Comparison of ENCODE assay signal across 10 cellular contexts in the genomic region with DNA sequence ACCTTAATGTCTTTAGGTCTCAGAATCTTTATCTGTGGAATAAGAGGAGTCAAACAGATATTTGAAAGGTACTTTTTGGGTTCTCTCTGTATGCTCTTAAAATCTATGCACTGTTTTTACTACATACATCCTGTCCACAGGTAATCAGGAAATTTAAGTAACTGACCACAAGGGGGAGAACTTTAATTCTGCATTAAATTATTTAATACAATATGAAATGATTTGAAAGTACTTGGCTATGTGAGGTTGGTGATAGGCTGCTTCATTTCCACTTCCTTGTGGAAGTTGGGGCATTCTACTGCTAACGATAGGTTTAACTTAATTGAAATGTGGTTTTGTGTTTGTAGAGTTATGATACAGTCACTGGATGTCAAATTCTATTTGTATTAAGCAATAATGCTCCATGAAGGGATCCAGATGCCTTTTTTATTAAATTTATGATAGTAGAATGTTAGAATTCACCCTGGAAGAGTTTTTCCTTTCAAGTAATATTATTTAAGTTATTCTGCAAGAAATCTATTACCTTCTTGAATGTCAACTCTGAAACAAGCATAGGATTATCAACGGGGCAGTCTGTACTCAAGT. TPM values are rescaled to one million over a fixed set of nuclear protein-coding genes. Genes with fewer than 3 reads are reported as not detected.
DNase-seq lines count a peak whose midpoint lies in the region; FAIRE-seq and TF ChIP-seq lines count a peak whose summit lies in the region.
"Had no signal": no experiment of that assay in that cellular context is flagged by ENCODE, and none has a peak within 500 bp of the region (broad histone marks: within the 10 kb centered on the region; RNA-seq: fewer than 3 reads in every experiment).

No MANE protein-coding gene starts in this region.

- no peak overlapping the region for H2AK5ac ChIP-seq in mesendoderm (ENCODE audit: low read length)

- no peak overlapping the region for H3K23ac ChIP-seq in mesendoderm (ENCODE audit: low read length)

- H3K9ac ChIP-seq in astrocyte (ENCODE audit: low read length) (no peak overlapping the region), mesendoderm (ENCODE audit: low read length) (no peak overlapping the region)

- no peaks in the 10 kb centered on the region for H3K9me3 Mint-ChIP-seq in astrocyte (ENCODE audit: unreplicated experiment)
- H3K9me3 Mint-ChIP-seq in activated T-cell treated with anti-CD3 and anti-CD28 coated beads, Interleukin-2, amount 50 U/mL, for 24 hours = no peaks in the 10 kb centered on the region
- H3K9me3 Mint-ChIP-seq in activated CD4-positive, alpha-beta T cell treated with anti-CD3 and anti-CD28 coated beads, Interleukin-2, amount 10 ng/mL, durations not matched to agents 7 days and 5 days = no peaks in the 10 kb centered on the region
- H3K9me3 Mint-ChIP-seq: naive B cell had no signal

- H3K27ac Mint-ChIP-seq in astrocyte (ENCODE audit: unreplicated experiment) = no peak overlapping the region
- H3K27ac Mint-ChIP-seq in activated T-cell treated with anti-CD3 and anti-CD28 coated beads, Interleukin-2, amount 50 U/mL, for 24 hours = no peak overlapping the region
- no peak overlapping the region for H3K27ac Mint-ChIP-seq in activated CD4-positive, alpha-beta T cell treated with anti-CD3 and anti-CD28 coated beads, Interleukin-2, amount 10 ng/mL, durations not matched to agents 7 days and 5 days
- H3K27ac Mint-ChIP-seq: naive B cell had no signal

- H2AFZ ChIP-seq in astrocyte (ENCODE audit: low read depth, low read length) = no peak overlapping the region

- no peaks in the 10 kb centered on the region for H3K4me1 ChIP-seq in astrocyte (ENCODE audit: insufficient read depth, low read length)
- no peaks in the 10 kb centered on the region for H3K4me1 ChIP-seq in mesendoderm (ENCODE audit: control insufficient read depth, low read depth, low read length)

- no CpG with 5 or more reads among the region's 2 CpGs for WGBS in mesendoderm (ENCODE audit: extremely low coverage, insufficient coverage, low lambda C conversion rate)

- no peaks in the 10 kb centered on the region for H3K79me1 ChIP-seq in mesendoderm (ENCODE audit: low read length)

- no peak overlapping the region for H4K8ac ChIP-seq in mesendoderm (ENCODE audit: low read depth, low read length)

- no peak overlapping the region for H3K27ac ChIP-seq in astrocyte (ENCODE audit: low read depth, low read length)
- no peak overlapping the region for H3K27ac ChIP-seq in mesendoderm (ENCODE audit: low read depth, low read length)

- no peaks in the 10 kb centered on the region for H3K27me3 ChIP-seq in astrocyte (ENCODE audit: insufficient read depth, low read length)
- no peaks in the 10 kb centered on the region for H3K27me3 ChIP-seq in mesendoderm (ENCODE audit: insufficient read depth, low read length, poor library complexity)

- H3K4me3 Mint-ChIP-seq in astrocyte (ENCODE audit: unreplicated experiment) = no peak overlapping the region
- no peak overlapping the region for H3K4me3 Mint-ChIP-seq in activated T-cell treated with anti-CD3 and anti-CD28 coated beads, Interleukin-2, amount 50 U/mL, for 24 hours
- no peak overlapping the region for H3K4me3 Mint-ChIP-seq in activated CD4-positive, alpha-beta T cell treated with anti-CD3 and anti-CD28 coated beads, Interleukin-2, amount 10 ng/mL, durations not matched to agents 7 days and 5 days
- H3K4me3 Mint-ChIP-seq: naive B cell had no signal

- no peak overlapping the region for H3K18ac ChIP-seq in mesendoderm (ENCODE audit: low read length)

- DNase-seq in DMS 273 (lab: John Stamatoyannopoulos, UW; ENCODE audit: unreplicated experiment) (peak; percentile 70), DMS 273 treated with DMSO at 0.1 percent for 48 hours (lab: John Stamatoyannopoulos, UW) (no peak), HS-5 (ENCODE audit: low read depth) (peak; percentile 8), astrocyte (ENCODE audit: low read depth) (peak; percentile 2), mesendoderm (peak; percentile 6), retina (no peak)
- no peak for DNase-seq in activated T-cell treated with anti-CD3 and anti-CD28 coated beads, Interleukin-2, amount 50 U/mL, for 24 hours
- DNase-seq in activated CD4-positive, alpha-beta T cell treated with anti-CD3 and anti-CD28 coated beads, Interleukin-2, amount 10 ng/mL, durations not matched to agents 7 days and 5 days = no peak
- DNase-seq: naive B cell had no signal

- POLR2A ChIA-PET in activated CD4-positive, alpha-beta T cell treated with anti-CD3 and anti-CD28 coated beads, Interleukin-2, amount 10 ng/mL, durations not matched to agents 7 days and 5 days (lab: Charles Lee) = no interaction called here

- H2BK120ac ChIP-seq in mesendoderm (ENCODE audit: low read depth, low read length) = no peak overlapping the region

- no peak overlapping the region for H2BK15ac ChIP-seq in mesendoderm (replicated peaks; ENCODE audit: low read depth)

- FAIRE-seq in astrocyte (lab: Jason Lieb, UNC) = no peak

- H3K9me3 ChIP-seq in astrocyte (ENCODE audit: insufficient read depth, low read depth, low read length) = no peaks in the 10 kb centered on the region

- H3K4me1 Mint-ChIP-seq in astrocyte (ENCODE audit: low read depth, unreplicated experiment) = no peaks in the 10 kb centered on the region
- no peaks in the 10 kb centered on the region for H3K4me1 Mint-ChIP-seq in activated T-cell treated with anti-CD3 and anti-CD28 coated beads, Interleukin-2, amount 50 U/mL, for 24 hours (ENCODE audit: low read depth)
- H3K4me1 Mint-ChIP-seq in activated CD4-positive, alpha-beta T cell treated with anti-CD3 and anti-CD28 coated beads, Interleukin-2, amount 10 ng/mL, durations not matched to agents 7 days and 5 days = no peaks in the 10 kb centered on the region
- H3K4me1 Mint-ChIP-seq: naive B cell had no signal

- no peaks in the 10 kb centered on the region for H3K27me3 Mint-ChIP-seq in astrocyte (ENCODE audit: low read depth, unreplicated experiment)
- H3K27me3 Mint-ChIP-seq in activated T-cell treated with anti-CD3 and anti-CD28 coated beads, Interleukin-2, amount 50 U/mL, for 24 hours = no peaks in the 10 kb centered on the region
- H3K27me3 Mint-ChIP-seq in activated CD4-positive, alpha-beta T cell treated with anti-CD3 and anti-CD28 coated beads, Interleukin-2, amount 10 ng/mL, durations not matched to agents 7 days and 5 days = no peaks in the 10 kb centered on the region
- H3K27me3 Mint-ChIP-seq: naive B cell had no signal

- H3K79me2 ChIP-seq in astrocyte (ENCODE audit: insufficient read depth, low read length) (no peaks in the 10 kb centered on the region), mesendoderm (ENCODE audit: control insufficient read depth, insufficient read depth, low read length) (no peaks in the 10 kb centered on the region)

- H3K56ac ChIP-seq in mesendoderm (ENCODE audit: low read length) = no peak overlapping the region

- H4K5ac ChIP-seq in mesendoderm (ENCODE audit: low read length) = no peak overlapping the region

- peak; percentile 46 for TF ChIP-seq CTCF in astrocyte (IDR thresholded peaks at IDR 0.05; ENCODE audit: insufficient read depth, low read depth, low read length)

- H3K4ac ChIP-seq in mesendoderm (ENCODE audit: low read depth, low read length) = no peak overlapping the region

- no peak overlapping the region for H3K4me2 ChIP-seq in astrocyte (ENCODE audit: low read length)
- H3K4me2 ChIP-seq in mesendoderm (ENCODE audit: low read length) = no peak overlapping the region

- H3K4me3 ChIP-seq in astrocyte (ENCODE audit: insufficient read depth, low read depth, low read length) (no peak overlapping the region), mesendoderm (ENCODE audit: low read length) (no peak overlapping the region)

- H3K36me3 Mint-ChIP-seq in astrocyte (ENCODE audit: low read depth, unreplicated experiment) = no peaks in the 10 kb centered on the region
- H3K36me3 Mint-ChIP-seq in activated T-cell treated with anti-CD3 and anti-CD28 coated beads, Interleukin-2, amount 50 U/mL, for 24 hours (ENCODE audit: low read depth) = no peaks in the 10 kb centered on the region
- H3K36me3 Mint-ChIP-seq in activated CD4-positive, alpha-beta T cell treated with anti-CD3 and anti-CD28 coated beads, Interleukin-2, amount 10 ng/mL, durations not matched to agents 7 days and 5 days (ENCODE audit: low read depth) = no peaks in the 10 kb centered on the region
- H3K36me3 Mint-ChIP-seq: naive B cell had no signal

- no peaks in the 10 kb centered on the region for H4K20me1 ChIP-seq in astrocyte (ENCODE audit: insufficient read depth, low read length)

- H3K36me3 ChIP-seq in astrocyte (ENCODE audit: insufficient read depth, low read length) (no peaks in the 10 kb centered on the region), mesendoderm (ENCODE audit: control insufficient read depth, insufficient read depth, low read length) (no peaks in the 10 kb centered on the region)

- CTCF ChIA-PET in activated CD4-positive, alpha-beta T cell treated with anti-CD3 and anti-CD28 coated beads, Interleukin-2, amount 10 ng/mL, durations not matched to agents 7 days and 5 days (lab: Charles Lee) = no interaction called here

- no peak overlapping the region for H2BK5ac ChIP-seq in mesendoderm (ENCODE audit: low read length)

RNA-seq across cellular contexts. Expression of a gene that starts 6.0 kb away (rescaled TPM):
- not detected in 2 replicates for total RNA-seq in astrocyte
- polyA plus RNA-seq in mesendoderm (2013, experiment 1 of 2) = not detected
- not detected for polyA plus RNA-seq in mesendoderm (2013, experiment 2 of 2)
- total RNA-seq in activated CD4-positive, alpha-beta T cell treated with anti-CD3 and anti-CD28 coated beads, Interleukin-2, amount 10 ng/mL, durations not matched to agents 7 days and 5 days = not detected
- total RNA-seq: T-helper 1 cell treated with Interleukin-12 subunit alpha and Interleukin-12 subunit beta and Interleukin-4 antibody, amounts not matched to agents 30 ng/mL and 1 ng/mL, for 36 hours had no signal

RNA-seq across cellular contexts. Expression of a gene that starts 30.1 kb away (rescaled TPM):
- not detected in 2 replicates for total RNA-seq in astrocyte
- 0.01 TPM for polyA plus RNA-seq in mesendoderm (2013, experiment 1 of 2)
- polyA plus RNA-seq in mesendoderm (2013, experiment 2 of 2) = not detected
- not detected for total RNA-seq in activated CD4-positive, alpha-beta T cell treated with anti-CD3 and anti-CD28 coated beads, Interleukin-2, amount 10 ng/mL, durations not matched to agents 7 days and 5 days
- total RNA-seq: T-helper 1 cell treated with Interleukin-12 subunit alpha and Interleukin-12 subunit beta and Interleukin-4 antibody, amounts not matched to agents 30 ng/mL and 1 ng/mL, for 36 hours had no signal

Comparison
In these comparisons a context has a peak if more than half of its experiments do, and no peak if none do; other contexts are left out.
1. DNase-seq: peak in DMS 273 (single experiment), HS-5 (single experiment), astrocyte (single experiment) and mesendoderm (single experiment); none in DMS 273 treated with DMSO at 0.1 percent for 48 hours (single experiment), activated T-cell treated with anti-CD3 and anti-CD28 coated beads, Interleukin-2, amount 50 U/mL, for 24 hours (single experiment), activated CD4-positive, alpha-beta T cell treated with anti-CD3 and anti-CD28 coated beads, Interleukin-2, amount 10 ng/mL, durations not matched to agents 7 days and 5 days (single experiment) and retina (single experiment).